20 cellular contexts compared by ENCODE assay signal in genomic region chr7:155571581-155572345, GRCh38. TPM values are rescaled to one million over a fixed set of nuclear protein-coding genes. Genes with fewer than 3 reads are reported as not detected.
"Had no signal": no experiment of that assay in that cellular context is flagged by ENCODE, and none has a peak within 500 bp of the region (broad histone marks: within the 10 kb centered on the region; RNA-seq: fewer than 3 reads in every experiment).

No MANE protein-coding gene starts in this region.

- H3K4me1 ChIP-seq: ascending aorta, left ventricle myocardium inferior, pancreas had no signal

- H3K36me3 ChIP-seq: ascending aorta, left ventricle myocardium inferior, pancreas, thoracic aorta, upper lobe of left lung had no signal

- ATAC-seq: mucosa of descending colon; pancreas; sciatic nerve; stimulated activated naive B cell treated with anti-CD40 and anti-IgM and Interleukin-4, amounts not matched to agents 10 μg/mL and 1 μg/mL and 100 μg/mL, for 72 hours had no signal

- H3K27ac ChIP-seq: ascending aorta, coronary artery, left ventricle myocardium inferior, pancreas, thoracic aorta, upper lobe of left lung had no signal

- H3K27me3 ChIP-seq: ascending aorta, pancreas, upper lobe of left lung had no signal

- H3K9me3 ChIP-seq: ascending aorta, left ventricle myocardium inferior, mucosa of descending colon, pancreas, thoracic aorta, upper lobe of left lung had no signal

- DNase-seq: activated B cell treated with CpG ODN at 0.5 μM for 24 hours; activated CD4-positive, alpha-beta T cell treated with anti-CD3 and anti-CD28 coated beads, Interleukin-2, amount 10 ng/mL, durations not matched to agents 24 days and 14 days; activated CD8-positive, alpha-beta memory T cell treated with anti-CD3 and anti-CD28 coated beads for 24 hours; activated CD8-positive, alpha-beta memory T cell treated with anti-CD3 and anti-CD28 coated beads, Interleukin-2, amount 50 U/mL, for 48 hours; activated effector memory CD4-positive, alpha-beta T cell treated with anti-CD3 and anti-CD28 coated beads, Interleukin-2, amount 50 U/mL, for 16 hours; activated T-cell treated with anti-CD3 and anti-CD28 coated beads, Interleukin-2, amount 50 U/mL, for 48 hours; hypothalamus; left ventricle myocardium inferior; naive B cell; stimulated activated naive B cell treated with anti-CD40 and anti-IgM and Interleukin-4, amounts not matched to agents 10 μg/mL and 1 μg/mL and 100 μg/mL, for 72 hours; upper lobe of left lung had no signal

- H3K4me3 ChIP-seq: ascending aorta, coronary artery, left ventricle myocardium inferior, mucosa of descending colon, pancreas, thoracic aorta, upper lobe of left lung had no signal

RNA-seq across cellular contexts. Expression of gene CNPY1, which starts 25.4 kb away (rescaled TPM):
- total RNA-seq: activated B cell treated with CpG ODN at 0.5 μM for 24 hours; activated CD4-positive, alpha-beta T cell treated with anti-CD3 and anti-CD28 coated beads, Interleukin-2, amount 10 ng/mL, durations not matched to agents 24 days and 14 days; ascending aorta; left ventricle myocardium inferior; mucosa of descending colon; pancreas; sciatic nerve; thoracic aorta; upper lobe of left lung had no signal
- polyA plus RNA-seq: adipose tissue, esophagus, keratinocyte, pancreas had no signal
